ENCODE assay signal across 1 cellular context in genomic region chr1:173477286-173478098, GRCh38.
TF ChIP-seq lines count a peak whose summit lies in the region.

TSS of gene PRDX6 (plus strand) at chr1:173477335. CDS start at chr1:173477398, 63 bp downstream.

TF ChIP-seq in K562, 482 proteins besides CTCF, POLR2A, EP300 and RAD21 (continued from another document and continues in another):
- TF ChIP-seq TRIM28 (IDR thresholded peaks at IDR 0.05) (no peak), MECOM (CRISPR knock-in tag; IDR thresholded peaks at IDR 0.05) (no peak), PTBP1 (IDR thresholded peaks at IDR 0.05; ENCODE audit: low read depth, low read length) (0 out of 2 replicates have a peak, but pooled peaks have one; percentile 46), YBX1 (IDR thresholded peaks at IDR 0.05) (no peak), ZNF134 (CRISPR knock-in tag; conservative IDR thresholded peaks at IDR 0.05) (no peak), CHAMP1 (IDR thresholded peaks at IDR 0.05) (no peak), GATAD2A (IDR thresholded peaks at IDR 0.05) (peak; percentile 79; the same call in 1 of the 2 replicates), HLTF (IDR thresholded peaks at IDR 0.05) (peak; percentile 57), NR4A1 (CRISPR knock-in tag; IDR thresholded peaks at IDR 0.05) (no peak), NR4A1 (tag; IDR thresholded peaks at IDR 0.05) (0 out of 2 replicates have a peak, but pooled peaks have one; percentile 49), FOXK1 (CRISPR knock-in tag; IDR thresholded peaks at IDR 0.05; ENCODE audit: borderline replicate concordance) (no peak), LEF1 (IDR thresholded peaks at IDR 0.05) (peak; percentile 57; the same call in 1 of the 2 replicates), PHTF2 (CRISPR knock-in tag; IDR thresholded peaks at IDR 0.05) (0 out of 2 replicates have a peak, but pooled peaks have one; percentile 21), SIN3A (IDR thresholded peaks at IDR 0.05; ENCODE audit: borderline replicate concordance in 2 of 2, control insufficient read depth in 1 of 2, low read depth in 2 of 2, low read length in 2 of 2) (peak; percentile 7 to 68; a peak in 2 of 4 replicates), ZNF511 (CRISPR knock-in tag; IDR thresholded peaks at IDR 0.05) (peak; percentile 73), ZNF318 (IDR thresholded peaks at IDR 0.05; ENCODE audit: borderline replicate concordance in 1 of 2, low read depth in 1 of 2) (no peak), CHD7 (IDR thresholded peaks at IDR 0.05; ENCODE audit: low read depth, low read length) (no peak), TAF9B (IDR thresholded peaks at IDR 0.05; ENCODE audit: partially characterized antibody) (peak; percentile 59), MXD1 (CRISPR knock-in tag; IDR thresholded peaks at IDR 0.05; ENCODE audit: borderline replicate concordance, poor library complexity, severe bottlenecking) (peak; percentile 14), NFRKB (IDR thresholded peaks at IDR 0.05; ENCODE audit: low read depth) (peak; percentile 83), VEZF1 (CRISPR knock-in tag; IDR thresholded peaks at IDR 0.05) (peak; percentile 40), ATF1 (CRISPR knock-in tag; IDR thresholded peaks at IDR 0.05) (no peak), ATF1 (tag; IDR thresholded peaks at IDR 0.05) (peak; percentile 50), E2F8 (IDR thresholded peaks at IDR 0.05; ENCODE audit: low read depth, partially characterized antibody) (peak; percentile 27), ZNF224 (CRISPR knock-in tag; IDR thresholded peaks at IDR 0.05) (no peak)
